In genomic region chr11:111730871-111731591, GRCh38 we compare ENCODE assay signal across 9 cellular contexts. TPM values are rescaled to one million over a fixed set of nuclear protein-coding genes. Genes with fewer than 3 reads are reported as not detected.
DNase-seq lines count a peak whose midpoint lies in the region; ATAC-seq, FAIRE-seq and TF ChIP-seq lines count a peak whose summit lies in the region.
"Had no signal": no experiment of that assay in that cellular context is flagged by ENCODE, and none has a peak within 500 bp of the region (broad histone marks: within the 10 kb centered on the region; RNA-seq: fewer than 3 reads in every experiment).

No MANE protein-coding gene starts in this region.

- intact Hi-C loops in left cardiac atrium (cut with DNase I) = loop anchor here in 1 of 2 donors (5.0 kb wide), 1 partner anchor 36 kb away; the partner anchor contains the start of gene PPP2R1B

- no peak for FAIRE-seq in small intestine (lab: Jason Lieb, UNC)

- no peak for TF ChIP-seq EP300 in Ishikawa (IDR thresholded peaks at IDR 0.05; ENCODE audit: borderline replicate concordance)

- peaks cover 2% of the 10 kb centered on the region in 2 donors for H3K36me3 ChIP-seq in small intestine (ENCODE audit: control insufficient read depth in 2 of 2, insufficient read depth in 2 of 2, low read length in 2 of 2)

- no peaks in the 10 kb centered on the region for H3K9me3 ChIP-seq in T-helper 17 cell (ENCODE audit: control insufficient read depth, low read length, poor library complexity, severe bottlenecking)
- no peaks in the 10 kb centered on the region for H3K9me3 ChIP-seq in small intestine (ENCODE audit: control insufficient read depth, low read depth)

- H3K27ac ChIP-seq in small intestine (ENCODE audit: low read depth in 1 of 2, low read length in 1 of 2) = peak overlapping the region in 1 of 2 donors; percentile 32

- no peaks in the 10 kb centered on the region for H3K9me3 Mint-ChIP-seq in stimulated activated effector memory CD8-positive, alpha-beta T cell treated with anti-CD3 and anti-CD28 coated beads, Interleukin-12 subunit alpha, Interleukin-12 subunit beta, amount 100 ng/mL, for 72 hours
- H3K9me3 Mint-ChIP-seq in activated T-cell treated with anti-CD3 and anti-CD28 coated beads, Interleukin-2, amount 50 U/mL, for 72 hours = no peaks in the 10 kb centered on the region

- no peaks in the 10 kb centered on the region for H3K36me3 Mint-ChIP-seq in T-helper 17 cell (ENCODE audit: low read depth)
- H3K36me3 Mint-ChIP-seq in stimulated activated effector memory CD8-positive, alpha-beta T cell treated with anti-CD3 and anti-CD28 coated beads, Interleukin-12 subunit alpha, Interleukin-12 subunit beta, amount 100 ng/mL, for 72 hours = peaks cover 38% of the 10 kb centered on the region
- H3K36me3 Mint-ChIP-seq in activated T-cell treated with anti-CD3 and anti-CD28 coated beads, Interleukin-2, amount 50 U/mL, for 72 hours (ENCODE audit: insufficient read depth in 2 of 2) = no peaks in the 10 kb centered on the region

- no peaks in the 10 kb centered on the region for H3K27me3 Mint-ChIP-seq in T-helper 17 cell
- H3K27me3 Mint-ChIP-seq in activated T-cell treated with anti-CD3 and anti-CD28 coated beads, Interleukin-2, amount 50 U/mL, for 72 hours (ENCODE audit: low read depth) = no peaks in the 10 kb centered on the region

- no peaks in the 10 kb centered on the region for H3K27me3 ChIP-seq in small intestine (ENCODE audit: control insufficient read depth in 2 of 2, insufficient read depth in 2 of 2, low read length in 2 of 2)

- ATAC-seq in T-helper 17 cell (no peak), left cardiac atrium (peak; percentile 21 to 25), GM19397 (IDR thresholded peaks at IDR 0.05; ENCODE audit: unreplicated experiment) (no peak)
- no peak for ATAC-seq in stimulated activated effector memory CD8-positive, alpha-beta T cell treated with anti-CD3 and anti-CD28 coated beads, Interleukin-12 subunit alpha, Interleukin-12 subunit beta, amount 100 ng/mL, for 72 hours
- ATAC-seq in activated T-cell treated with anti-CD3 and anti-CD28 coated beads, Interleukin-2, amount 50 U/mL, for 72 hours (replicated peaks in 1 of 2) = no peak

- H3K4me3 ChIP-seq in small intestine (ENCODE audit: low read depth in 1 of 2, low read length in 2 of 2) = no peak overlapping the region

- H3K27ac Mint-ChIP-seq in T-helper 17 cell = peak overlapping the region; percentile 29
- no peak overlapping the region for H3K27ac Mint-ChIP-seq in stimulated activated effector memory CD8-positive, alpha-beta T cell treated with anti-CD3 and anti-CD28 coated beads, Interleukin-12 subunit alpha, Interleukin-12 subunit beta, amount 100 ng/mL, for 72 hours
- no peak overlapping the region for H3K27ac Mint-ChIP-seq in activated T-cell treated with anti-CD3 and anti-CD28 coated beads, Interleukin-2, amount 50 U/mL, for 72 hours

- TF ChIP-seq RAD21 in Ishikawa (IDR thresholded peaks at IDR 0.05; ENCODE audit: low read depth) = no peak

- no peak overlapping the region for H3K4me3 Mint-ChIP-seq in T-helper 17 cell
- H3K4me3 Mint-ChIP-seq in stimulated activated effector memory CD8-positive, alpha-beta T cell treated with anti-CD3 and anti-CD28 coated beads, Interleukin-12 subunit alpha, Interleukin-12 subunit beta, amount 100 ng/mL, for 72 hours = no peak overlapping the region
- H3K4me3 Mint-ChIP-seq in activated T-cell treated with anti-CD3 and anti-CD28 coated beads, Interleukin-2, amount 50 U/mL, for 72 hours = no peak overlapping the region

- 60 to 71% (median 66%) methylated on average over 22 of the region's 22 CpGs for WGBS in small intestine, 3 donors

- H3K4me1 Mint-ChIP-seq in T-helper 17 cell = peaks cover 3% of the 10 kb centered on the region
- H3K4me1 Mint-ChIP-seq in stimulated activated effector memory CD8-positive, alpha-beta T cell treated with anti-CD3 and anti-CD28 coated beads, Interleukin-12 subunit alpha, Interleukin-12 subunit beta, amount 100 ng/mL, for 72 hours = no peaks in the 10 kb centered on the region
- H3K4me1 Mint-ChIP-seq in activated T-cell treated with anti-CD3 and anti-CD28 coated beads, Interleukin-2, amount 50 U/mL, for 72 hours (ENCODE audit: low read depth) = no peaks in the 10 kb centered on the region

- no peaks in the 10 kb centered on the region for H3K4me1 ChIP-seq in small intestine (ENCODE audit: control insufficient read depth in 2 of 2, insufficient read depth in 1 of 2, low read depth in 1 of 2, low read length in 1 of 2)

- DNase-seq in T-helper 17 cell = no peak
- peak; percentile 74 for DNase-seq in left cardiac atrium
- peak; percentile 46 for DNase-seq in small intestine
- DNase-seq in stimulated activated effector memory CD8-positive, alpha-beta T cell treated with anti-CD3 and anti-CD28 coated beads, Interleukin-12 subunit alpha, Interleukin-12 subunit beta, amount 100 ng/mL, for 72 hours (ENCODE audit: low spot score in 2 of 2) = no peak
- no peak for DNase-seq in stimulated activated CD4-positive, alpha-beta T cell treated with anti-CD3 and anti-CD28 coated beads, Interleukin-2, amount 100 ng/mL, for 24 hours
- DNase-seq in activated T-cell treated with anti-CD3 and anti-CD28 coated beads, Interleukin-2, amount 50 U/mL, for 72 hours = no peak
- DNase-seq: stimulated activated CD4-positive, alpha-beta T cell treated with anti-CD3 and anti-CD28 coated beads, Interleukin-15, amount 100 ng/mL, for 24 hours had no signal

TF ChIP-seq in Ishikawa, 13 proteins besides CTCF, POLR2A, EP300 and RAD21:
- TF ChIP-seq NFIC (IDR thresholded peaks at IDR 0.05) (no peak), REST (IDR thresholded peaks at IDR 0.05; ENCODE audit: low read depth) (no peak), MAX (IDR thresholded peaks at IDR 0.05) (peak; percentile 34; the same call in 1 of the 2 replicates), TAF1 (IDR thresholded peaks at IDR 0.05; ENCODE audit: low read depth) (no peak), TCF12 (IDR thresholded peaks at IDR 0.05; ENCODE audit: low read depth) (no peak), TEAD4 (IDR thresholded peaks at IDR 0.05) (no peak), ZBTB7A (IDR thresholded peaks at IDR 0.05; ENCODE audit: low read depth) (no peak)
- TF ChIP-seq, protein P1, sequence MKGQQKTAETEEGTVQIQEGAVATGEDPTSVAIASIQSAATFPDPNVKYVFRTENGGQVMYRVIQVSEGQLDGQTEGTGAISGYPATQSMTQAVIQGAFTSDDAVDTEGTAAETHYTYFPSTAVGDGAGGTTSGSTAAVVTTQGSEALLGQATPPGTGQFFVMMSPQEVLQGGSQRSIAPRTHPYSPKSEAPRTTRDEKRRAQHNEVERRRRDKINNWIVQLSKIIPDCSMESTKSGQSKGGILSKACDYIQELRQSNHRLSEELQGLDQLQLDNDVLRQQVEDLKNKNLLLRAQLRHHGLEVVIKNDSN (IDR thresholded peaks at IDR 0.05) = no peak

RNA-seq across cellular contexts. Expression of gene PPP2R1B, which starts 35.2 kb away (rescaled TPM):
- total RNA-seq in T-helper 17 cell (10 to 100 TPM; 26.4 to 32.0 TPM), left cardiac atrium (10 to 100 TPM; 30.3 to 37.2 TPM)
- polyA plus RNA-seq in small intestine = 10 to 100 TPM in 2 of 3 donors, 1 to 10 TPM in 1; 9.5 to 16.5 (median 12.3) TPM
- 10 to 100 TPM; 29.6 to 34.7 TPM for total RNA-seq in activated T-cell treated with anti-CD3 and anti-CD28 coated beads, Interleukin-2, amount 50 U/mL, for 72 hours

Comparison
In these comparisons a context has a peak if more than half of its experiments do, and no peak if none do; other contexts are left out.
1. ATAC-seq: peak in left cardiac atrium (2 of 2); none in T-helper 17 cell (single experiment), stimulated activated effector memory CD8-positive, alpha-beta T cell treated with anti-CD3 and anti-CD28 coated beads, Interleukin-12 subunit alpha, Interleukin-12 subunit beta, amount 100 ng/mL, for 72 hours (single experiment), GM19397 (single experiment) and activated T-cell treated with anti-CD3 and anti-CD28 coated beads, Interleukin-2, amount 50 U/mL, for 72 hours (0 of 2).
2. DNase-seq: peak in left cardiac atrium (single experiment) and small intestine (single experiment); none in T-helper 17 cell (0 of 3), stimulated activated effector memory CD8-positive, alpha-beta T cell treated with anti-CD3 and anti-CD28 coated beads, Interleukin-12 subunit alpha, Interleukin-12 subunit beta, amount 100 ng/mL, for 72 hours (0 of 2), stimulated activated CD4-positive, alpha-beta T cell treated with anti-CD3 and anti-CD28 coated beads, Interleukin-2, amount 100 ng/mL, for 24 hours (0 of 2) and activated T-cell treated with anti-CD3 and anti-CD28 coated beads, Interleukin-2, amount 50 U/mL, for 72 hours (0 of 2).